ENCODE assay signal across 22 cellular contexts in the genomic region with DNA sequence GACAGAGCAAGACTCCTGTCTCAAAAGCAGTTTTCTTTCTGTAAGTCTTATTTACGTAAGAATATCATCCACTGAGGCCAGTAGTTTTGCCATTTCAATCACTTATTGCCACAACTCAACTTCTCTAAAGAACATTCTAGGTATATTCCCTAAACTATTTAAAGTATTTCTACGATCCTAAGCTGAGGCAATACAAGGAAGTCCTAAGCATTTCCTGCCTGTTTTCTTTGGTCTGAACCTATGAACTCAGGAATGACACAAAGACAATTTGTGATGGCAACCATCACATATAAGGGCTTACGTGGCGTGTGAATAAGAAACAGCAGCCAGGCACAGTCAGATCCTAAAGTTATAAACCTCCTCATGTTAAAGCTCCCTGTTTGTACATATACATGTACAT. TPM values are rescaled to one million over a fixed set of nuclear protein-coding genes. Genes with fewer than 3 reads are reported as not detected.
DNase-seq lines count a peak whose midpoint lies in the region; ATAC-seq, FAIRE-seq and TF ChIP-seq lines count a peak whose summit lies in the region.
"Had no signal": no experiment of that assay in that cellular context is flagged by ENCODE, and none has a peak within 500 bp of the region (broad histone marks: within the 10 kb centered on the region; RNA-seq: fewer than 3 reads in every experiment).

No MANE protein-coding gene starts in this region.

- no peak for TF ChIP-seq CTCF in kidney (IDR thresholded peaks at IDR 0.05; ENCODE audit: borderline replicate concordance, extremely low read depth, insufficient read depth)
- TF ChIP-seq CTCF in stomach (IDR thresholded peaks at IDR 0.05): no peak

- no peaks in the 10 kb centered on the region for H3K27me3 Mint-ChIP-seq in natural killer cell treated with Interleukin-12 subunit alpha and Interleukin-12 subunit beta and Interleukin-15 and Interleukin-18, amount 100 ng/mL, for 72 hours
- H3K27me3 Mint-ChIP-seq: activated CD4-positive, alpha-beta T cell treated with anti-CD3 and anti-CD28 coated beads, Interleukin-2, amount 10 ng/mL, durations not matched to agents 7 days and 5 days; stimulated activated memory B cell treated with anti-CD40 and anti-IgM and Interleukin-4, amounts not matched to agents 10 μg/mL and 1 μg/mL and 100 μg/mL, for 72 hours; T-cell had no signal

- H3K36me3 Mint-ChIP-seq in natural killer cell treated with Interleukin-12 subunit alpha and Interleukin-12 subunit beta and Interleukin-15 and Interleukin-18, amount 100 ng/mL, for 72 hours: peaks cover 35% of the 10 kb centered on the region

- H3K4me1 ChIP-seq in kidney (ENCODE audit: control insufficient read depth in 1 of 2, insufficient read depth in 1 of 2, low read depth in 1 of 2, low read length in 2 of 2) (no peaks in the 10 kb centered on the region), stomach (peaks cover 0 to 7% (median 0%) of the 10 kb centered on the region in 4 donors), aorta (ENCODE audit: control insufficient read depth in 1 of 2, insufficient read depth in 2 of 2, low read length in 2 of 2) (no peaks in the 10 kb centered on the region)
- H3K4me1 ChIP-seq: SJCRH30, testis had no signal

- no peak overlapping the region for H3K4me3 Mint-ChIP-seq in natural killer cell treated with Interleukin-12 subunit alpha and Interleukin-12 subunit beta and Interleukin-15 and Interleukin-18, amount 100 ng/mL, for 72 hours
- H3K4me3 Mint-ChIP-seq: activated CD4-positive, alpha-beta T cell treated with anti-CD3 and anti-CD28 coated beads, Interleukin-2, amount 10 ng/mL, durations not matched to agents 7 days and 5 days; stimulated activated memory B cell treated with anti-CD40 and anti-IgM and Interleukin-4, amounts not matched to agents 10 μg/mL and 1 μg/mL and 100 μg/mL, for 72 hours had no signal

- H3K36me3 ChIP-seq in kidney (ENCODE audit: control insufficient read depth in 1 of 2, insufficient read depth in 2 of 2, low read length in 2 of 2): peaks cover 37 to 42% of the 10 kb centered on the region in 2 donors
- peaks cover 79 to 100% (median 100%) of the 10 kb centered on the region in 4 donors for H3K36me3 ChIP-seq in stomach
- peaks cover 8% of the 10 kb centered on the region in 2 donors for H3K36me3 ChIP-seq in aorta (ENCODE audit: control insufficient read depth in 1 of 2, insufficient read depth in 2 of 2, low read length in 1 of 2)

- no peak for FAIRE-seq in kidney (lab: Jason Lieb, UNC)
- FAIRE-seq: bronchial epithelial cell, H54, RCC 7860 had no signal

- no peak overlapping the region for H3K27ac Mint-ChIP-seq in natural killer cell treated with Interleukin-12 subunit alpha and Interleukin-12 subunit beta and Interleukin-15 and Interleukin-18, amount 100 ng/mL, for 72 hours
- H3K27ac Mint-ChIP-seq: activated CD4-positive, alpha-beta T cell treated with anti-CD3 and anti-CD28 coated beads, Interleukin-2, amount 10 ng/mL, durations not matched to agents 7 days and 5 days had no signal

- intact Hi-C loops in kidney (cut with DNase I): no loop called here
- intact Hi-C loops in stomach (cut with DNase I; ENCODE audit: low total_unique reads): no loop called here
- intact Hi-C loops in aorta (cut with DNase I): no loop called here

- H3K27me3 ChIP-seq in stomach (no peaks in the 10 kb centered on the region), aorta (ENCODE audit: control insufficient read depth in 1 of 2, insufficient read depth in 2 of 2, low read length in 1 of 2) (no peaks in the 10 kb centered on the region)
- H3K27me3 ChIP-seq: SJCRH30, testis had no signal

- H3K27ac ChIP-seq in kidney (ENCODE audit: low read depth in 2 of 2, low read length in 2 of 2): peak overlapping the region; percentile 56 to 58
- peak overlapping the region in 3 of 5 donors; percentile 5 to 36 (median 32) for H3K27ac ChIP-seq in stomach
- H3K27ac ChIP-seq in aorta (ENCODE audit: low read depth in 1 of 2, low read length in 2 of 2): no peak overlapping the region
- H3K27ac ChIP-seq: SJCRH30, testis had no signal

- H3K9me3 ChIP-seq in kidney (ENCODE audit: control insufficient read depth in 1 of 2, low read length in 2 of 2) (no peaks in the 10 kb centered on the region), stomach (no peaks in the 10 kb centered on the region), aorta (ENCODE audit: control insufficient read depth, low read length) (no peaks in the 10 kb centered on the region)
- H3K9me3 ChIP-seq: SJCRH30, testis had no signal

- H3K4me1 Mint-ChIP-seq in natural killer cell treated with Interleukin-12 subunit alpha and Interleukin-12 subunit beta and Interleukin-15 and Interleukin-18, amount 100 ng/mL, for 72 hours (ENCODE audit: low read depth in 2 of 2): peaks cover 0 to 12% of the 10 kb centered on the region in 2 donors

- no peak for TF ChIP-seq POLR2A in stomach (IDR thresholded peaks at IDR 0.05)

- 87 to 94% (median 91%) methylated on average over 4 of the region's 4 CpGs for WGBS in stomach, 5 donors
- WGBS in aorta, 2 donors: 82 to 86% methylated on average over 4 of the region's 4 CpGs

- no peak for ATAC-seq in natural killer cell treated with Interleukin-12 subunit alpha and Interleukin-12 subunit beta and Interleukin-15 and Interleukin-18, amount 100 ng/mL, for 72 hours
- no peak for ATAC-seq in aorta (ENCODE audit: low FRiP score)
- ATAC-seq: stimulated activated memory B cell treated with anti-CD40 and anti-IgM and Interleukin-4, amounts not matched to agents 10 μg/mL and 1 μg/mL and 100 μg/mL, for 72 hours; T-cell had no signal

- DNase-seq in EH (ENCODE audit: low read depth) (peak; percentile 73), amniotic epithelial cell (ENCODE audit: low read depth) (peak; percentile 45), kidney (no peak), stomach (no peak), pons (ENCODE audit: low spot score) (no peak), aorta (no peak)
- DNase-seq in natural killer cell treated with Interleukin-12 subunit alpha and Interleukin-12 subunit beta and Interleukin-15 and Interleukin-18, amount 100 ng/mL, for 72 hours (ENCODE audit: low spot score): no peak
- DNase-seq: activated CD4-positive, alpha-beta T cell treated with anti-CD3 and anti-CD28 coated beads, Interleukin-2, amount 10 ng/mL, durations not matched to agents 7 days and 5 days; activated effector memory CD4-positive, alpha-beta T cell treated with anti-CD3 and anti-CD28 coated beads, Interleukin-2, amount 50 U/mL, for 16 hours; foreskin fibroblast; NCI-H1436; NCI-H2107; NCI-H524; SJCRH30; stimulated activated CD4-positive, alpha-beta T cell treated with anti-CD3 and anti-CD28 coated beads, Interleukin-1b, Interleukin-23, amount 100 ng/mL, for 48 hours; T-cell; testis had no signal

- no peak overlapping the region for H3K9ac ChIP-seq in kidney (ENCODE audit: low read length in 2 of 2)

- no peak overlapping the region for H3K4me3 ChIP-seq in kidney (ENCODE audit: low read length in 2 of 2)
- no peak overlapping the region for H3K4me3 ChIP-seq in stomach
- no peak overlapping the region for H3K4me3 ChIP-seq in aorta (ENCODE audit: low read length in 2 of 2)
- H3K4me3 ChIP-seq: SJCRH30, skin epidermis, testis had no signal

- H3K9me3 Mint-ChIP-seq in natural killer cell treated with Interleukin-12 subunit alpha and Interleukin-12 subunit beta and Interleukin-15 and Interleukin-18, amount 100 ng/mL, for 72 hours: no peaks in the 10 kb centered on the region
- H3K9me3 Mint-ChIP-seq: activated CD4-positive, alpha-beta T cell treated with anti-CD3 and anti-CD28 coated beads, Interleukin-2, amount 10 ng/mL, durations not matched to agents 7 days and 5 days; stimulated activated memory B cell treated with anti-CD40 and anti-IgM and Interleukin-4, amounts not matched to agents 10 μg/mL and 1 μg/mL and 100 μg/mL, for 72 hours; T-cell had no signal

- no peak for TF ChIP-seq EP300 in stomach (IDR thresholded peaks at IDR 0.05)

RNA-seq across cellular contexts. Expression of a gene that starts 14.2 kb away (rescaled TPM):
- total RNA-seq in kidney (66.2 TPM), stomach (100 to 1,000 TPM in 1 of 5 donors, 10 to 100 TPM in 4; 33.3 to 106 (median 42.0) TPM), aorta (10 to 100 TPM; 64.6 to 68.1 TPM)
- polyA plus RNA-seq in kidney (ENCODE audit: insufficient read depth, low read depth, low replicate concordance) (17.0 TPM), stomach (10 to 100 TPM; 14.2 to 20.9 (median 15.3) TPM), aorta (10 to 100 TPM in 1 of 2 donors, 1 to 10 TPM in 1; 5.9 to 33.4 TPM)
- 100 to 1,000 TPM in 1 of 2 donors, 10 to 100 TPM in 1; 75.2 to 154 TPM for total RNA-seq in natural killer cell treated with Interleukin-12 subunit alpha and Interleukin-12 subunit beta and Interleukin-15 and Interleukin-18, amount 100 ng/mL, for 72 hours

RNA-seq across cellular contexts. Expression of a gene that starts 44.4 kb away (rescaled TPM):
- total RNA-seq in kidney: 59.7 TPM
- 25.3 TPM for polyA plus RNA-seq in kidney (ENCODE audit: insufficient read depth, low read depth, low replicate concordance)
- total RNA-seq in stomach: 100 to 1,000 TPM in 2 of 5 donors, 10 to 100 TPM in 3; 32.7 to 137 (median 80.2) TPM
- polyA plus RNA-seq in stomach: 10 to 100 TPM; 29.6 to 51.5 (median 30.6) TPM
- 100 to 1,000 TPM; 111 to 149 TPM for total RNA-seq in natural killer cell treated with Interleukin-12 subunit alpha and Interleukin-12 subunit beta and Interleukin-15 and Interleukin-18, amount 100 ng/mL, for 72 hours
- 10 to 100 TPM; 45.0 to 66.8 TPM for total RNA-seq in aorta
- 10 to 100 TPM; 20.3 to 20.4 TPM for polyA plus RNA-seq in aorta

Comparison
In these comparisons a context has a peak if more than half of its experiments do, and no peak if none do; other contexts are left out.
1. DNase-seq: peak in EH (single experiment) and amniotic epithelial cell (single experiment); none in kidney (single experiment), stomach (single experiment), pons (single experiment), natural killer cell treated with Interleukin-12 subunit alpha and Interleukin-12 subunit beta and Interleukin-15 and Interleukin-18, amount 100 ng/mL, for 72 hours (single experiment) and aorta (0 of 2).
2. H3K27ac ChIP-seq: peak in kidney (2 of 2) and stomach (3 of 5); none in aorta (0 of 2).